In the genomic region with DNA sequence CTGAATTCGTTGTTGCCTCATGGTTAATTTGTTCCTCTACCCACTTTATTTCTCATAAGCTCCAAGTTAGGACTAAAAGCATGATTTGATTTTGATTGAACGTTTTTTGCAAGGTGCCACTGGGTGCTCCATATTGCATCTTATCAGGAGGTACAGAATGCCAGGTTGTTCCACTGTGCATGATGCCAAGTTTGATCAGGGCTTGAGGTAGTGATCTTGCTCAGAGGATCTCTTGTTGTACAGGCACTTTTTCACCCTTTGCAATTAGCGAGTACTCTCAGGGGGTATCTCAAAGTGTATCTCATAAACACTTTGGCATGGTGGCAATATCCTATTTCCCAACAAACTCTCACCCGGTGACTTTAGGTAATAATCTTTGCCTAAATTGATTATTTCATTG, we compare ENCODE assay signal across 24 cellular contexts. TPM values are rescaled to one million over a fixed set of nuclear protein-coding genes. Genes with fewer than 3 reads are reported as not detected.
DNase-seq lines count a peak whose midpoint lies in the region; ATAC-seq and TF ChIP-seq lines count a peak whose summit lies in the region.
"Had no signal": no experiment of that assay in that cellular context is flagged by ENCODE, and none has a peak within 500 bp of the region (broad histone marks: within the 10 kb centered on the region; RNA-seq: fewer than 3 reads in every experiment).

No MANE protein-coding gene starts in this region.

- no peak for TF ChIP-seq EP300 in sigmoid colon (IDR thresholded peaks at IDR 0.05)

- peaks cover 67% of the 10 kb centered on the region for H3K4me1 Mint-ChIP-seq in activated naive CD4-positive, alpha-beta T cell treated with anti-CD3 and anti-CD28 coated beads, Interleukin-2, amount 50 U/mL, for 24 hours
- peaks cover 32% of the 10 kb centered on the region for H3K4me1 Mint-ChIP-seq in activated CD8-positive, alpha-beta T cell treated with anti-CD3 and anti-CD28 coated beads for 36 hours (ENCODE audit: low read depth)
- peaks cover 41 to 64% of the 10 kb centered on the region in 2 donors for H3K4me1 Mint-ChIP-seq in effector memory CD8-positive, alpha-beta T cell (ENCODE audit: low read depth in 2 of 2)

- H3K27me3 ChIP-seq in sigmoid colon: peaks cover 0 to 2% (median 0%) of the 10 kb centered on the region in 3 donors

- peaks cover 5% of the 10 kb centered on the region for H3K36me3 Mint-ChIP-seq in activated naive CD4-positive, alpha-beta T cell treated with anti-CD3 and anti-CD28 coated beads, Interleukin-2, amount 50 U/mL, for 24 hours
- H3K36me3 Mint-ChIP-seq in activated CD8-positive, alpha-beta T cell treated with anti-CD3 and anti-CD28 coated beads for 36 hours (ENCODE audit: low read depth): peaks cover 36% of the 10 kb centered on the region
- H3K36me3 Mint-ChIP-seq in effector memory CD8-positive, alpha-beta T cell (ENCODE audit: insufficient read depth): peaks cover 19% of the 10 kb centered on the region

- H3K9me3 ChIP-seq in sigmoid colon: no peaks in the 10 kb centered on the region
- H3K9me3 ChIP-seq: tibial artery had no signal

- H3K27me3 Mint-ChIP-seq in activated naive CD4-positive, alpha-beta T cell treated with anti-CD3 and anti-CD28 coated beads, Interleukin-2, amount 50 U/mL, for 24 hours: no peaks in the 10 kb centered on the region
- H3K27me3 Mint-ChIP-seq in activated CD8-positive, alpha-beta T cell treated with anti-CD3 and anti-CD28 coated beads for 36 hours: no peaks in the 10 kb centered on the region
- H3K27me3 Mint-ChIP-seq in effector memory CD8-positive, alpha-beta T cell: no peaks in the 10 kb centered on the region
- H3K27me3 Mint-ChIP-seq: memory B cell, naive B cell had no signal

- peak overlapping the region; percentile 98 for H3K27ac Mint-ChIP-seq in activated naive CD4-positive, alpha-beta T cell treated with anti-CD3 and anti-CD28 coated beads, Interleukin-2, amount 50 U/mL, for 24 hours
- peak overlapping the region; percentile 92 for H3K27ac Mint-ChIP-seq in activated CD8-positive, alpha-beta T cell treated with anti-CD3 and anti-CD28 coated beads for 36 hours
- H3K27ac Mint-ChIP-seq in effector memory CD8-positive, alpha-beta T cell: peak overlapping the region; percentile 93 to 96
- H3K27ac Mint-ChIP-seq: memory B cell had no signal

- CTCF ChIA-PET in activated CD8-positive, alpha-beta T cell treated with anti-CD3 and anti-CD28 coated beads for 36 hours (lab: Charles Lee): interaction anchor here (0.8 to 11.2 kb wide), 6 partner anchors 11 to 120 kb away, joined by 3 to 130 read pairs (median 9); no protein-coding TSS in a partner anchor

- POLR2A ChIA-PET in activated CD8-positive, alpha-beta T cell treated with anti-CD3 and anti-CD28 coated beads for 36 hours (lab: Charles Lee): interaction anchor here (0.7 to 12.7 kb wide), 11 partner anchors 8 to 586 kb away, joined by 3 to 270 read pairs (median 3); partner anchors contain the start of gene RPL3

- H3K4me3 ChIP-seq in urinary bladder (ENCODE audit: low read depth, low read length): peak overlapping the region; percentile 10
- H3K4me3 ChIP-seq in sigmoid colon: no peak overlapping the region
- H3K4me3 ChIP-seq: tibial artery had no signal

- H3K4me1 ChIP-seq in urinary bladder (ENCODE audit: insufficient read depth) (no peaks in the 10 kb centered on the region), sigmoid colon (no peaks in the 10 kb centered on the region)
- H3K4me1 ChIP-seq: parathyroid adenoma had no signal

- DNase-seq in activated naive CD4-positive, alpha-beta T cell (lab: John Stamatoyannopoulos, UW): no peak
- DNase-seq in activated CD8-positive, alpha-beta T cell treated with anti-CD3 and anti-CD28 coated beads for 36 hours: no peak
- no peak for DNase-seq in effector memory CD8-positive, alpha-beta T cell
- DNase-seq in sigmoid colon (no peak), middle frontal gyrus (ENCODE audit: extremely low spot score, low spot score) (no peak)
- DNase-seq: activated CD4-positive, alpha-beta T cell treated with anti-CD3 and anti-CD28 coated beads, Interleukin-2, amount 50 U/mL, for 1 hour; anterior cingulate cortex; IMR-90; kidney; naive B cell; NCI-H187 treated with DMSO at 0.1 percent for 48 hours; NCI-H748 treated with DMSO at 0.1 percent for 48 hours; SW 1271; tibial artery had no signal

- intact Hi-C loops in activated CD8-positive, alpha-beta T cell treated with anti-CD3 and anti-CD28 coated beads for 36 hours (cut with micrococcal nuclease): loop anchor here (5.0 kb wide), 1 partner anchor 37 kb away; no protein-coding TSS in a partner anchor
- intact Hi-C loops in sigmoid colon (cut with DNase I): no loop called here

- H3K36me3 ChIP-seq in urinary bladder (ENCODE audit: insufficient read depth): peaks cover 2% of the 10 kb centered on the region
- no peaks in the 10 kb centered on the region for H3K36me3 ChIP-seq in sigmoid colon
- H3K36me3 ChIP-seq: tibial artery had no signal

- H3K4me3 Mint-ChIP-seq in activated naive CD4-positive, alpha-beta T cell treated with anti-CD3 and anti-CD28 coated beads, Interleukin-2, amount 50 U/mL, for 24 hours: peak overlapping the region; percentile 90
- peak overlapping the region; percentile 80 for H3K4me3 Mint-ChIP-seq in activated CD8-positive, alpha-beta T cell treated with anti-CD3 and anti-CD28 coated beads for 36 hours
- peak overlapping the region in 1 of 2 donors; percentile 89 for H3K4me3 Mint-ChIP-seq in effector memory CD8-positive, alpha-beta T cell
- H3K4me3 Mint-ChIP-seq: memory B cell had no signal

- TF ChIP-seq POLR2A in sigmoid colon (IDR thresholded peaks at IDR 0.05): no peak

- 82% methylated on average over 4 of the region's 4 CpGs for WGBS in urinary bladder
- WGBS in sigmoid colon, 2 donors: 76 to 87% methylated on average over 4 of the region's 4 CpGs

- ATAC-seq in activated CD8-positive, alpha-beta T cell treated with anti-CD3 and anti-CD28 coated beads for 36 hours: no peak
- no peak for ATAC-seq in effector memory CD8-positive, alpha-beta T cell (replicated peaks)
- no peak for ATAC-seq in HG03342 (IDR thresholded peaks at IDR 0.05; ENCODE audit: unreplicated experiment)
- ATAC-seq: Right ventricle myocardium inferior, sciatic nerve had no signal

- no peaks in the 10 kb centered on the region for H3K9me3 Mint-ChIP-seq in activated naive CD4-positive, alpha-beta T cell treated with anti-CD3 and anti-CD28 coated beads, Interleukin-2, amount 50 U/mL, for 24 hours
- no peaks in the 10 kb centered on the region for H3K9me3 Mint-ChIP-seq in activated CD8-positive, alpha-beta T cell treated with anti-CD3 and anti-CD28 coated beads for 36 hours
- peaks cover 0 to 2% of the 10 kb centered on the region in 2 donors for H3K9me3 Mint-ChIP-seq in effector memory CD8-positive, alpha-beta T cell
- H3K9me3 Mint-ChIP-seq: memory B cell, naive B cell had no signal

- no peak overlapping the region for H3K27ac ChIP-seq in urinary bladder (ENCODE audit: low read depth)
- no peak overlapping the region for H3K27ac ChIP-seq in sigmoid colon
- H3K27ac ChIP-seq: parathyroid adenoma, tibial artery had no signal

- TF ChIP-seq CTCF in activated CD8-positive, alpha-beta T cell treated with anti-CD3 and anti-CD28 coated beads for 36 hours (IDR thresholded peaks at IDR 0.05): no peak
- no peak for TF ChIP-seq CTCF in sigmoid colon (IDR thresholded peaks at IDR 0.05)

RNA-seq across cellular contexts. Expression of gene GRAP2, which starts 4.0 kb away (rescaled TPM):
- 10 to 100 TPM; 83.2 to 86.8 TPM for total RNA-seq in activated CD8-positive, alpha-beta T cell treated with anti-CD3 and anti-CD28 coated beads for 36 hours
- total RNA-seq in urinary bladder (3.2 TPM), sigmoid colon (1 to 10 TPM in 2 of 4 donors, under 1 TPM in 2; 0.49 to 1.8 (median 1.0) TPM)
- polyA plus RNA-seq in urinary bladder (1.7 TPM), sigmoid colon (1 to 10 TPM in 2 of 3 donors, under 1 TPM in 1; 0.46 to 9.7 (median 3.6) TPM)
- total RNA-seq: IMR-90 had no signal
- polyA plus RNA-seq: IMR-90 had no signal

RNA-seq across cellular contexts. Expression of gene ENTHD1, which starts 11.3 kb away (rescaled TPM):
- total RNA-seq in activated CD8-positive, alpha-beta T cell treated with anti-CD3 and anti-CD28 coated beads for 36 hours: under 1 TPM; 0.34 TPM
- not detected for total RNA-seq in urinary bladder
- polyA plus RNA-seq in urinary bladder: not detected
- total RNA-seq in sigmoid colon: not detected
- under 1 TPM in 1 of 3 donors, not detected in 2; 0.09 TPM for polyA plus RNA-seq in sigmoid colon
- total RNA-seq: cardiac septum, IMR-90, kidney, Right ventricle myocardium inferior had no signal
- polyA plus RNA-seq: esophagus, IMR-90 had no signal

RNA-seq across cellular contexts. Expression of gene TMA7B, which starts 55.3 kb away (rescaled TPM):
- total RNA-seq in activated CD8-positive, alpha-beta T cell treated with anti-CD3 and anti-CD28 coated beads for 36 hours: 1 to 10 TPM; 2.2 to 2.3 TPM
- total RNA-seq in urinary bladder (0.26 TPM), sigmoid colon (not detected)
- polyA plus RNA-seq in urinary bladder (not detected), sigmoid colon (under 1 TPM in 1 of 3 donors, not detected in 2; 0.41 TPM)
- total RNA-seq: cardiac septum, frontal cortex, IMR-90, Right ventricle myocardium inferior had no signal
- polyA plus RNA-seq: IMR-90 had no signal

Comparison
In these comparisons a context has a peak if more than half of its experiments do, and no peak if none do; other contexts are left out.
1. RNA of gene GRAP2, which starts 4.0 kb away (total RNA-seq): 83.2 to 86.8 TPM in activated CD8-positive, alpha-beta T cell treated with anti-CD3 and anti-CD28 coated beads for 36 hours; 3.2 TPM in urinary bladder (single experiment) and 0.49 to 1.8 TPM in sigmoid colon; every median in the first group is over 10 times any median in the second.
2. Peak in every context shown above with its lines, with median percentiles within 50 percentile points of each other: H3K27ac Mint-ChIP-seq.